Comparison of ENCODE assay signal across 1 cellular context in genomic region chr17:42577532-42578281, GRCh38.
TF ChIP-seq lines count a peak whose summit lies in the region.

A gene with protein sequence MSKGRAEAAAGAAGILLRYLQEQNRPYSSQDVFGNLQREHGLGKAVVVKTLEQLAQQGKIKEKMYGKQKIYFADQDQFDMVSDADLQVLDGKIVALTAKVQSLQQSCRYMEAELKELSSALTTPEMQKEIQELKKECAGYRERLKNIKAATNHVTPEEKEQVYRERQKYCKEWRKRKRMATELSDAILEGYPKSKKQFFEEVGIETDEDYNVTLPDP (minus strand): TSS chr17:42577729. CDS start chr17:42577686, 43 bp downstream.

TF ChIP-seq in HepG2, 621 proteins besides CTCF, POLR2A, EP300 and RAD21 (continued from another document and continues in another):
- TF ChIP-seq KLF12 (CRISPR knock-in tag; IDR thresholded peaks at IDR 0.05; ENCODE audit: borderline replicate concordance) (peak; percentile 21; the same call in 1 of the 2 replicates), KDM1A (CRISPR knock-in tag; IDR thresholded peaks at IDR 0.05) (no peak; the same call in 1 of the 2 replicates), SMAD1 (CRISPR knock-in tag; IDR thresholded peaks at IDR 0.05; ENCODE audit: borderline replicate concordance, low read depth) (0 out of 2 replicates have a peak, but pooled peaks have one; percentile 41), ZBTB20 (CRISPR knock-in tag; IDR thresholded peaks at IDR 0.05; ENCODE audit: borderline replicate concordance, low read depth) (peak; percentile 45; the same call in 1 of the 2 replicates), POLR2AphosphoS2 (IDR thresholded peaks at IDR 0.05; ENCODE audit: low read depth, low read length) (peak; percentile 51; the same call in 1 of the 2 replicates), TFE3 (CRISPR knock-in tag; IDR thresholded peaks at IDR 0.05) (peak; percentile 64; the same call in 1 of the 2 replicates), ZNF883 (CRISPR knock-in tag; IDR thresholded peaks at IDR 0.05; ENCODE audit: not compliant biosample characterization) (peak; percentile 61), CEBPG (CRISPR knock-in tag; IDR thresholded peaks at IDR 0.05) (peak; percentile 42), ZNF782 (CRISPR knock-in tag; IDR thresholded peaks at IDR 0.05; ENCODE audit: borderline replicate concordance) (peak; percentile 37), RFX1 (IDR thresholded peaks at IDR 0.05) (peak; percentile 90), AHR (CRISPR knock-in tag; IDR thresholded peaks at IDR 0.05) (peak; percentile 35; the same call in 1 of the 2 replicates), ZNF564 (CRISPR knock-in tag; IDR thresholded peaks at IDR 0.05) (peak; percentile 24), SAFB2 (CRISPR knock-in tag; IDR thresholded peaks at IDR 0.05; ENCODE audit: borderline replicate concordance, low read depth) (no peak), HOMEZ (CRISPR knock-in tag; IDR thresholded peaks at IDR 0.05; ENCODE audit: low read depth) (no peak), HDAC2 (CRISPR knock-in tag; IDR thresholded peaks at IDR 0.05) (no peak), NR1H2 (CRISPR knock-in tag; IDR thresholded peaks at IDR 0.05; ENCODE audit: borderline replicate concordance, low read depth) (peak; percentile 44; the same call in 1 of the 2 replicates), ZNF3 (CRISPR knock-in tag; IDR thresholded peaks at IDR 0.05) (no peak), ZNF572 (CRISPR knock-in tag; IDR thresholded peaks at IDR 0.05) (no peak), ADNP (CRISPR knock-in tag; IDR thresholded peaks at IDR 0.05) (no peak), AGO2 (optimal IDR thresholded peaks at IDR 0.05; ENCODE audit: low read depth, low read length) (peak; percentile 98), AKAP8 (CRISPR knock-in tag; IDR thresholded peaks at IDR 0.05) (peak; percentile 60; the same call in 1 of the 2 replicates), CSRNP2 (CRISPR knock-in tag; conservative IDR thresholded peaks at IDR 0.05; ENCODE audit: low read depth) (no peak), RORA (CRISPR knock-in tag; IDR thresholded peaks at IDR 0.05) (no peak), RBFOX2 (IDR thresholded peaks at IDR 0.05; ENCODE audit: low read depth, low read length) (peak; percentile 89), MAZ (IDR thresholded peaks at IDR 0.05; ENCODE audit: borderline replicate concordance, low read depth, low read length) (peak; percentile 84), MAZ (CRISPR knock-in tag; IDR thresholded peaks at IDR 0.05; ENCODE audit: low read depth) (peak; percentile 83), HNF4A (CRISPR knock-in tag; IDR thresholded peaks at IDR 0.05) (peak; percentile 48; the same call in 1 of the 2 replicates), NBN (conservative IDR thresholded peaks at IDR 0.05) (no peak), DMAP1 (CRISPR knock-in tag; IDR thresholded peaks at IDR 0.05) (peak; percentile 89; the same call in 1 of the 2 replicates), ZNF580 (CRISPR knock-in tag; IDR thresholded peaks at IDR 0.05; ENCODE audit: borderline replicate concordance, low read depth) (peak; percentile 85; the same call in 1 of the 2 replicates), ZMAT3 (CRISPR knock-in tag; conservative IDR thresholded peaks at IDR 0.05) (no peak; the same call in 1 of the 2 replicates), ZBTB42 (CRISPR knock-in tag; IDR thresholded peaks at IDR 0.05) (no peak; the same call in 1 of the 2 replicates), ZNF367 (CRISPR knock-in tag; IDR thresholded peaks at IDR 0.05; ENCODE audit: borderline replicate concordance) (peak; percentile 87), PHF8 (CRISPR knock-in tag; IDR thresholded peaks at IDR 0.05) (peak; percentile 91), ZBTB44 (CRISPR knock-in tag; IDR thresholded peaks at IDR 0.05) (no peak; the same call in 1 of the 2 replicates), PAWR (CRISPR knock-in tag; IDR thresholded peaks at IDR 0.05; ENCODE audit: borderline replicate concordance) (peak; percentile 67; the same call in 1 of the 2 replicates), HDAC6 (IDR thresholded peaks at IDR 0.05; ENCODE audit: low read depth, low read length) (no peak), HBP1 (CRISPR knock-in tag; IDR thresholded peaks at IDR 0.05; ENCODE audit: low read depth) (peak; percentile 20; the same call in 1 of the 2 replicates), PATZ1 (CRISPR knock-in tag; IDR thresholded peaks at IDR 0.05) (peak; percentile 34; the same call in 1 of the 2 replicates), ZFAT (CRISPR knock-in tag; conservative IDR thresholded peaks at IDR 0.05) (no peak), FOXC1 (CRISPR knock-in tag; IDR thresholded peaks at IDR 0.05; ENCODE audit: borderline replicate concordance) (peak; percentile 78), MAFF (IDR thresholded peaks at IDR 0.05; ENCODE audit: low read depth, low read length) (no peak), SPEN (CRISPR knock-in tag; IDR thresholded peaks at IDR 0.05; ENCODE audit: low read depth) (peak; percentile 88), NFYB (CRISPR knock-in tag; IDR thresholded peaks at IDR 0.05) (peak; percentile 97)
- TF ChIP-seq, protein P1, sequence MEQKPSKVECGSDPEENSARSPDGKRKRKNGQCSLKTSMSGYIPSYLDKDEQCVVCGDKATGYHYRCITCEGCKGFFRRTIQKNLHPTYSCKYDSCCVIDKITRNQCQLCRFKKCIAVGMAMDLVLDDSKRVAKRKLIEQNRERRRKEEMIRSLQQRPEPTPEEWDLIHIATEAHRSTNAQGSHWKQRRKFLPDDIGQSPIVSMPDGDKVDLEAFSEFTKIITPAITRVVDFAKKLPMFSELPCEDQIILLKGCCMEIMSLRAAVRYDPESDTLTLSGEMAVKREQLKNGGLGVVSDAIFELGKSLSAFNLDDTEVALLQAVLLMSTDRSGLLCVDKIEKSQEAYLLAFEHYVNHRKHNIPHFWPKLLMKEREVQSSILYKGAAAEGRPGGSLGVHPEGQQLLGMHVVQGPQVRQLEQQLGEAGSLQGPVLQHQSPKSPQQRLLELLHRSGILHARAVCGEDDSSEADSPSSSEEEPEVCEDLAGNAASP (CRISPR knock-in tag; IDR thresholded peaks at IDR 0.05; ENCODE audit: borderline replicate concordance), result peak; percentile 99
- TF ChIP-seq, protein P2, sequence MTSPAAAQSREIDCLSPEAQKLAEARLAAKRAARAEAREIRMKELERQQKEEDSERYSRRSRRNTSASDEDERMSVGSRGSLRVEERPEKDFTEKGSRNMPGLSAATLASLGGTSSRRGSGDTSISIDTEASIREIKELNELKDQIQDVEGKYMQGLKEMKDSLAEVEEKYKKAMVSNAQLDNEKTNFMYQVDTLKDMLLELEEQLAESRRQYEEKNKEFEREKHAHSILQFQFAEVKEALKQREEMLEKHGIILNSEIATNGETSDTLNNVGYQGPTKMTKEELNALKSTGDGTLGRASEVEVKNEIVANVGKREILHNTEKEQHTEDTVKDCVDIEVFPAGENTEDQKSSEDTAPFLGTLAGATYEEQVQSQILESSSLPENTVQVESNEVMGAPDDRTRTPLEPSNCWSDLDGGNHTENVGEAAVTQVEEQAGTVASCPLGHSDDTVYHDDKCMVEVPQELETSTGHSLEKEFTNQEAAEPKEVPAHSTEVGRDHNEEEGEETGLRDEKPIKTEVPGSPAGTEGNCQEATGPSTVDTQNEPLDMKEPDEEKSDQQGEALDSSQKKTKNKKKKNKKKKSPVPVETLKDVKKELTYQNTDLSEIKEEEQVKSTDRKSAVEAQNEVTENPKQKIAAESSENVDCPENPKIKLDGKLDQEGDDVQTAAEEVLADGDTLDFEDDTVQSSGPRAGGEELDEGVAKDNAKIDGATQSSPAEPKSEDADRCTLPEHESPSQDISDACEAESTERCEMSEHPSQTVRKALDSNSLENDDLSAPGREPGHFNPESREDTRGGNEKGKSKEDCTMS (CRISPR knock-in tag; conservative IDR thresholded peaks at IDR 0.05), result 0 out of 2 replicates have a peak, but pooled peaks have one; percentile 66
- TF ChIP-seq, protein P3, sequence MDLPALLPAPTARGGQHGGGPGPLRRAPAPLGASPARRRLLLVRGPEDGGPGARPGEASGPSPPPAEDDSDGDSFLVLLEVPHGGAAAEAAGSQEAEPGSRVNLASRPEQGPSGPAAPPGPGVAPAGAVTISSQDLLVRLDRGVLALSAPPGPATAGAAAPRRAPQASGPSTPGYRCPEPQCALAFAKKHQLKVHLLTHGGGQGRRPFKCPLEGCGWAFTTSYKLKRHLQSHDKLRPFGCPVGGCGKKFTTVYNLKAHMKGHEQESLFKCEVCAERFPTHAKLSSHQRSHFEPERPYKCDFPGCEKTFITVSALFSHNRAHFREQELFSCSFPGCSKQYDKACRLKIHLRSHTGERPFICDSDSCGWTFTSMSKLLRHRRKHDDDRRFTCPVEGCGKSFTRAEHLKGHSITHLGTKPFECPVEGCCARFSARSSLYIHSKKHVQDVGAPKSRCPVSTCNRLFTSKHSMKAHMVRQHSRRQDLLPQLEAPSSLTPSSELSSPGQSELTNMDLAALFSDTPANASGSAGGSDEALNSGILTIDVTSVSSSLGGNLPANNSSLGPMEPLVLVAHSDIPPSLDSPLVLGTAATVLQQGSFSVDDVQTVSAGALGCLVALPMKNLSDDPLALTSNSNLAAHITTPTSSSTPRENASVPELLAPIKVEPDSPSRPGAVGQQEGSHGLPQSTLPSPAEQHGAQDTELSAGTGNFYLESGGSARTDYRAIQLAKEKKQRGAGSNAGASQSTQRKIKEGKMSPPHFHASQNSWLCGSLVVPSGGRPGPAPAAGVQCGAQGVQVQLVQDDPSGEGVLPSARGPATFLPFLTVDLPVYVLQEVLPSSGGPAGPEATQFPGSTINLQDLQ (CRISPR knock-in tag; IDR thresholded peaks at IDR 0.05), result peak; percentile 85; the same call in 1 of the 2 replicates
